In genomic region chr14:99098199-99098598, GRCh38 we compare ENCODE assay signal across 24 cellular contexts.
DNase-seq lines count a peak whose midpoint lies in the region; ATAC-seq and TF ChIP-seq lines count a peak whose summit lies in the region.
"Had no signal": no experiment of that assay in that cellular context is flagged by ENCODE, and none has a peak within 500 bp of the region (broad histone marks: within the 10 kb centered on the region; RNA-seq: fewer than 3 reads in every experiment).

No MANE protein-coding gene starts in this region.

- no peak overlapping the region for H3K27ac ChIP-seq in breast epithelium
- no peak overlapping the region for H3K27ac ChIP-seq in lung (ENCODE audit: low read depth in 1 of 2, low read length in 1 of 2)
- H3K27ac ChIP-seq in effector memory CD4-positive, alpha-beta T cell (ENCODE audit: insufficient read depth, low read length, poor library complexity, severe bottlenecking) = no peak overlapping the region
- H3K27ac ChIP-seq: A549; BLaER1 treated with 17β-estradiol and CSF1 and Interleukin-3, amounts not matched to agents 10 nM and 100 nM; GM23248 had no signal

- H3K27me3 Mint-ChIP-seq in MCF 10A (ENCODE audit: insufficient read depth, unreplicated experiment) = no peaks in the 10 kb centered on the region
- H3K27me3 Mint-ChIP-seq: CD4-positive, alpha-beta T cell; CD8-positive, alpha-beta memory T cell had no signal

- POLR2A ChIA-PET in MCF 10A (lab: Yijun Ruan, JAX) = interaction anchor here (0.5 to 2.8 kb wide), 7 partner anchors 11 to 144 kb away, joined by 3 to 18 read pairs (median 5); no protein-coding TSS in a partner anchor

- H3K9me3 Mint-ChIP-seq in MCF 10A (ENCODE audit: unreplicated experiment) = no peaks in the 10 kb centered on the region
- H3K9me3 Mint-ChIP-seq in stimulated activated effector memory CD8-positive, alpha-beta T cell treated with anti-CD3 and anti-CD28 coated beads, Interleukin-12 subunit alpha, Interleukin-12 subunit beta, amount 100 ng/mL, for 72 hours = no peaks in the 10 kb centered on the region
- H3K9me3 Mint-ChIP-seq: CD4-positive, alpha-beta T cell; CD8-positive, alpha-beta memory T cell had no signal

- TF ChIP-seq CTCF in MCF 10A (IDR thresholded peaks at IDR 0.05; ENCODE audit: unreplicated experiment) = no peak
- TF ChIP-seq CTCF in breast epithelium (IDR thresholded peaks at IDR 0.05) = no peak
- no peak for TF ChIP-seq CTCF in lung (IDR thresholded peaks at IDR 0.05; ENCODE audit: control extremely low read depth, extremely low read depth)
- TF ChIP-seq CTCF in lower leg skin (IDR thresholded peaks at IDR 0.05) = no peak

- CTCF ChIA-PET in MCF 10A (lab: Yijun Ruan, JAX) = interaction anchor here (0.6 kb wide), 1 partner anchor 24 kb away, joined by 3 read pairs; no protein-coding TSS in a partner anchor

- H3K27me3 ChIP-seq in breast epithelium (no peaks in the 10 kb centered on the region), lung (ENCODE audit: control insufficient read depth, insufficient read depth) (no peaks in the 10 kb centered on the region)
- H3K27me3 ChIP-seq in effector memory CD4-positive, alpha-beta T cell (replicated peaks; ENCODE audit: control insufficient read depth, insufficient read depth, low read length, poor library complexity, severe bottlenecking) = no peaks in the 10 kb centered on the region
- H3K27me3 ChIP-seq: BE2C; BLaER1 treated with 17β-estradiol and CSF1 and Interleukin-3, amounts not matched to agents 10 nM and 100 nM had no signal

- ATAC-seq in lung (ENCODE audit: insufficient read depth, low FRiP score) (no peak), left cardiac atrium (no peak)
- no peak for ATAC-seq in stimulated activated effector memory CD8-positive, alpha-beta T cell treated with anti-CD3 and anti-CD28 coated beads, Interleukin-12 subunit alpha, Interleukin-12 subunit beta, amount 100 ng/mL, for 72 hours
- ATAC-seq: A549, GM12878, HCT116 had no signal

- H3K36me3 ChIP-seq in breast epithelium = no peaks in the 10 kb centered on the region
- H3K36me3 ChIP-seq in lung (ENCODE audit: control insufficient read depth in 2 of 2, insufficient read depth in 2 of 2, low read length in 2 of 2) = no peaks in the 10 kb centered on the region
- no peaks in the 10 kb centered on the region for H3K36me3 ChIP-seq in effector memory CD4-positive, alpha-beta T cell (ENCODE audit: control insufficient read depth, insufficient read depth, low read length)
- H3K36me3 ChIP-seq: BE2C; BLaER1 treated with 17β-estradiol and CSF1 and Interleukin-3, amounts not matched to agents 10 nM and 100 nM had no signal

- H3K9me3 ChIP-seq in breast epithelium (no peaks in the 10 kb centered on the region), lung (ENCODE audit: control insufficient read depth in 2 of 2, insufficient read depth in 1 of 2, low read length in 1 of 2) (peaks cover 0 to 1% of the 10 kb centered on the region in 2 donors)
- no peaks in the 10 kb centered on the region for H3K9me3 ChIP-seq in effector memory CD4-positive, alpha-beta T cell (ENCODE audit: control insufficient read depth, low read length)
- H3K9me3 ChIP-seq: A549; BE2C; BLaER1 treated with 17β-estradiol and CSF1 and Interleukin-3, amounts not matched to agents 10 nM and 100 nM had no signal

- H3K4me3 Mint-ChIP-seq in MCF 10A (ENCODE audit: unreplicated experiment) = no peak overlapping the region
- no peak overlapping the region for H3K4me3 Mint-ChIP-seq in stimulated activated effector memory CD8-positive, alpha-beta T cell treated with anti-CD3 and anti-CD28 coated beads, Interleukin-12 subunit alpha, Interleukin-12 subunit beta, amount 100 ng/mL, for 72 hours
- H3K4me3 Mint-ChIP-seq: CD4-positive, alpha-beta T cell; CD8-positive, alpha-beta memory T cell; H9 had no signal

- BruUV-seq in MCF 10A (replicated peaks; lab: Mats Ljungman, UMichigan) = no TSS peak

- H3K4me1 Mint-ChIP-seq in MCF 10A (ENCODE audit: insufficient read depth, unreplicated experiment) = peaks cover 19% of the 10 kb centered on the region
- peaks cover 4% of the 10 kb centered on the region for H3K4me1 Mint-ChIP-seq in stimulated activated effector memory CD8-positive, alpha-beta T cell treated with anti-CD3 and anti-CD28 coated beads, Interleukin-12 subunit alpha, Interleukin-12 subunit beta, amount 100 ng/mL, for 72 hours
- H3K4me1 Mint-ChIP-seq: CD14-positive monocyte had no signal

- TF ChIP-seq POLR2A in breast epithelium (IDR thresholded peaks at IDR 0.05) (no peak), lower leg skin (IDR thresholded peaks at IDR 0.05) (no peak)

- no peaks in the 10 kb centered on the region for H3K36me3 Mint-ChIP-seq in MCF 10A (ENCODE audit: insufficient read depth, unreplicated experiment)
- H3K36me3 Mint-ChIP-seq in stimulated activated effector memory CD8-positive, alpha-beta T cell treated with anti-CD3 and anti-CD28 coated beads, Interleukin-12 subunit alpha, Interleukin-12 subunit beta, amount 100 ng/mL, for 72 hours = no peaks in the 10 kb centered on the region
- H3K36me3 Mint-ChIP-seq: CD14-positive monocyte had no signal

- DNase-seq in MCF 10A (ENCODE audit: unreplicated experiment) = no peak
- DNase-seq in breast epithelium (ENCODE audit: low spot score in 2 of 2) = no peak
- DNase-seq in lung (ENCODE audit: low spot score) = no peak
- DNase-seq in stimulated activated effector memory CD8-positive, alpha-beta T cell treated with anti-CD3 and anti-CD28 coated beads, Interleukin-12 subunit alpha, Interleukin-12 subunit beta, amount 100 ng/mL, for 72 hours (ENCODE audit: low spot score in 2 of 2) = peak in 1 of 2 donors; percentile 38
- no peak for DNase-seq in left cardiac atrium
- DNase-seq in lower leg skin (ENCODE audit: low spot score in 2 of 2) = no peak
- no peak for DNase-seq in effector memory CD4-positive, alpha-beta T cell
- DNase-seq: 8988T; ACHN; AML-193; BE2C; CD4-positive, alpha-beta T cell; CD8-positive, alpha-beta memory T cell; DMS 273 treated with DMSO at 0.1 percent for 48 hours; DMS79; EL; GDM1; GM23248; H9 had no signal

- WGBS in lung, 2 donors = 75 to 79% methylated on average over 6 of the region's 6 CpGs
- 86% methylated on average over 5 to 6 of the region's 6 CpGs for WGBS in lower leg skin, 2 donors

- peak overlapping the region; percentile 65 for H3K27ac Mint-ChIP-seq in MCF 10A (ENCODE audit: low read depth, unreplicated experiment)
- H3K27ac Mint-ChIP-seq in stimulated activated effector memory CD8-positive, alpha-beta T cell treated with anti-CD3 and anti-CD28 coated beads, Interleukin-12 subunit alpha, Interleukin-12 subunit beta, amount 100 ng/mL, for 72 hours = peak overlapping the region; percentile 4
- H3K27ac Mint-ChIP-seq: CD14-positive monocyte; CD4-positive, alpha-beta T cell; H9 had no signal

- intact Hi-C loops in MCF 10A (cut with micrococcal nuclease) (no loop called here), breast epithelium (cut with DNase I; ENCODE audit: low total_unique reads) (no loop called here), left cardiac atrium (cut with DNase I) (no loop called here), lower leg skin (cut with DNase I; ENCODE audit: low total_unique reads) (no loop called here)

- H3K4me1 ChIP-seq in breast epithelium (no peaks in the 10 kb centered on the region), lung (ENCODE audit: control insufficient read depth in 2 of 2, insufficient read depth in 2 of 2, low read length in 2 of 2) (no peaks in the 10 kb centered on the region)
- no peaks in the 10 kb centered on the region for H3K4me1 ChIP-seq in effector memory CD4-positive, alpha-beta T cell (ENCODE audit: control insufficient read depth, insufficient read depth, low read length, poor library complexity, severe bottlenecking)
- H3K4me1 ChIP-seq: A549; BE2C; BLaER1 treated with 17β-estradiol and CSF1 and Interleukin-3, amounts not matched to agents 10 nM and 100 nM had no signal

- H3K4me3 ChIP-seq in breast epithelium (no peak overlapping the region), lung (peak overlapping the region; percentile 10), lower leg skin (ENCODE audit: low read depth, poor library complexity, severe bottlenecking) (no peak overlapping the region)
- H3K4me3 ChIP-seq in effector memory CD4-positive, alpha-beta T cell (ENCODE audit: insufficient read depth, low read depth, low read length, poor library complexity, severe bottlenecking) = no peak overlapping the region
- H3K4me3 ChIP-seq: A549; BLaER1 treated with 17β-estradiol and CSF1 and Interleukin-3, amounts not matched to agents 10 nM and 100 nM; GM12878; GM23248 had no signal
